Comparison of ENCODE assay signal across 1 cellular context in the genomic region with DNA sequence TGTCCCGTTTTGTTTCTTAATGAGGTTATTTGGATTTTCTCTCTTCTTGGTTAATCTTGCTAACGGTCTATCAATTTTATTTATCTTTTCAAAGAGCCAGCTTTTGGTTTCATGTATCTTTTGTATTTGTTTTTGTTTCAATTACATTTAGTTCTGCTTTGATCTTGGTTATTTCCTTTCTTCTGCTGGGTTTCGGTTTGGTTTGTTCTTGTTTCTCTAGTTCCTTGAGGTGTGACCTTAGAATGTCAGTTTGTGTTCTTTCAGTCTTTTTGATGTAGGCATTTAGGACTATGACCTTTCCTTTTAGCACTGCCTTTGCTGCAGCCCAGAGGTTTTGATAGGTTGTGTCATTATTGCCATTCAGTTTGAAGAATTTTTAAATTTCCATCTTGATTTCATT.
TF ChIP-seq lines count a peak whose summit lies in the region.

No MANE protein-coding gene starts in this region.

TF ChIP-seq in GM12878, 131 proteins besides CTCF, POLR2A, EP300 and RAD21:
- TF ChIP-seq RAD51 (IDR thresholded peaks at IDR 0.05) (peak; percentile 28; the same call in 1 of the 2 replicates), HDGF (IDR thresholded peaks at IDR 0.05) (peak; percentile 59; the same call in 1 of the 2 replicates), NBN (IDR thresholded peaks at IDR 0.05) (peak; percentile 97), ASH2L (IDR thresholded peaks at IDR 0.05; ENCODE audit: borderline replicate concordance, low read depth) (0 out of 2 replicates have a peak, but pooled peaks have one; percentile 48), BMI1 (IDR thresholded peaks at IDR 0.05; ENCODE audit: borderline replicate concordance) (0 out of 2 replicates have a peak, but pooled peaks have one; percentile 31), ATF7 (IDR thresholded peaks at IDR 0.05; ENCODE audit: low read depth) (peak; percentile 89), MTA2 (IDR thresholded peaks at IDR 0.05; ENCODE audit: low read depth) (peak; percentile 92), KLF5 (IDR thresholded peaks at IDR 0.05; ENCODE audit: partially characterized antibody) (peak; percentile 26), MEF2B (IDR thresholded peaks at IDR 0.05; ENCODE audit: partially characterized antibody, poor library complexity, severe bottlenecking) (peak; percentile 42), FOXM1 (IDR thresholded peaks at IDR 0.05; ENCODE audit: low read depth, low read length) (0 out of 2 replicates have a peak, but pooled peaks have one; percentile 20), ZNF24 (IDR thresholded peaks at IDR 0.05) (peak; percentile 93), RUNX3 (IDR thresholded peaks at IDR 0.05; ENCODE audit: low read length) (peak; percentile 57), NR2F1 (conservative IDR thresholded peaks at IDR 0.05) (peak; percentile 92), NR2C1 (IDR thresholded peaks at IDR 0.05) (peak; percentile 64; the same call in 1 of the 2 replicates), ETV6 (conservative IDR thresholded peaks at IDR 0.05 in 1 of 2, IDR thresholded peaks at IDR 0.05 in 1 of 2; ENCODE audit: borderline replicate concordance in 1 of 2, low read depth in 1 of 2) (peak in 1 of 2 experiments; percentile 59; a peak in 1 of 4 replicates), CREB1 (IDR thresholded peaks at IDR 0.05; ENCODE audit: low read depth) (peak; percentile 38; the same call in 1 of the 2 replicates), TCF7 (IDR thresholded peaks at IDR 0.05; ENCODE audit: borderline replicate concordance) (peak; percentile 90), IKZF2 (IDR thresholded peaks at IDR 0.05) (peak; percentile 83 to 89), ZNF217 (IDR thresholded peaks at IDR 0.05) (peak; percentile 82; the same call in 1 of the 2 replicates), BHLHE40 (IDR thresholded peaks at IDR 0.05; ENCODE audit: borderline replicate concordance in 1 of 2, low read depth in 2 of 2, low read length in 1 of 2) (peak in 1 of 2 experiments; percentile 41; a peak in 1 of 4 replicates)
- TF ChIP-seq, protein P1, sequence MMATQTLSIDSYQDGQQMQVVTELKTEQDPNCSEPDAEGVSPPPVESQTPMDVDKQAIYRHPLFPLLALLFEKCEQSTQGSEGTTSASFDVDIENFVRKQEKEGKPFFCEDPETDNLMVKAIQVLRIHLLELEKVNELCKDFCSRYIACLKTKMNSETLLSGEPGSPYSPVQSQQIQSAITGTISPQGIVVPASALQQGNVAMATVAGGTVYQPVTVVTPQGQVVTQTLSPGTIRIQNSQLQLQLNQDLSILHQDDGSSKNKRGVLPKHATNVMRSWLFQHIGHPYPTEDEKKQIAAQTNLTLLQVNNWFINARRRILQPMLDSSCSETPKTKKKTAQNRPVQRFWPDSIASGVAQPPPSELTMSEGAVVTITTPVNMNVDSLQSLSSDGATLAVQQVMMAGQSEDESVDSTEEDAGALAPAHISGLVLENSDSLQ (IDR thresholded peaks at IDR 0.05) = peak; percentile 80
- TF ChIP-seq, protein P2, sequence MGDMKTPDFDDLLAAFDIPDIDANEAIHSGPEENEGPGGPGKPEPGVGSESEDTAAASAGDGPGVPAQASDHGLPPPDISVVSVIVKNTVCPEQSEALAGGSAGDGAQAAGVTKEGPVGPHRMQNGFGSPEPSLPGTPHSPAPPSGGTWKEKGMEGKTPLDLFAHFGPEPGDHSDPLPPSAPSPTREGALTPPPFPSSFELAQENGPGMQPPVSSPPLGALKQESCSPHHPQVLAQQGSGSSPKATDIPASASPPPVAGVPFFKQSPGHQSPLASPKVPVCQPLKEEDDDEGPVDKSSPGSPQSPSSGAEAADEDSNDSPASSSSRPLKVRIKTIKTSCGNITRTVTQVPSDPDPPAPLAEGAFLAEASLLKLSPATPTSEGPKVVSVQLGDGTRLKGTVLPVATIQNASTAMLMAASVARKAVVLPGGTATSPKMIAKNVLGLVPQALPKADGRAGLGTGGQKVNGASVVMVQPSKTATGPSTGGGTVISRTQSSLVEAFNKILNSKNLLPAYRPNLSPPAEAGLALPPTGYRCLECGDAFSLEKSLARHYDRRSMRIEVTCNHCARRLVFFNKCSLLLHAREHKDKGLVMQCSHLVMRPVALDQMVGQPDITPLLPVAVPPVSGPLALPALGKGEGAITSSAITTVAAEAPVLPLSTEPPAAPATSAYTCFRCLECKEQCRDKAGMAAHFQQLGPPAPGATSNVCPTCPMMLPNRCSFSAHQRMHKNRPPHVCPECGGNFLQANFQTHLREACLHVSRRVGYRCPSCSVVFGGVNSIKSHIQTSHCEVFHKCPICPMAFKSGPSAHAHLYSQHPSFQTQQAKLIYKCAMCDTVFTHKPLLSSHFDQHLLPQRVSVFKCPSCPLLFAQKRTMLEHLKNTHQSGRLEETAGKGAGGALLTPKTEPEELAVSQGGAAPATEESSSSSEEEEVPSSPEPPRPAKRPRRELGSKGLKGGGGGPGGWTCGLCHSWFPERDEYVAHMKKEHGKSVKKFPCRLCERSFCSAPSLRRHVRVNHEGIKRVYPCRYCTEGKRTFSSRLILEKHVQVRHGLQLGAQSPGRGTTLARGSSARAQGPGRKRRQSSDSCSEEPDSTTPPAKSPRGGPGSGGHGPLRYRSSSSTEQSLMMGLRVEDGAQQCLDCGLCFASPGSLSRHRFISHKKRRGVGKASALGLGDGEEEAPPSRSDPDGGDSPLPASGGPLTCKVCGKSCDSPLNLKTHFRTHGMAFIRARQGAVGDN (IDR thresholded peaks at IDR 0.05) = peak; percentile 78
- TF ChIP-seq, protein P3, sequence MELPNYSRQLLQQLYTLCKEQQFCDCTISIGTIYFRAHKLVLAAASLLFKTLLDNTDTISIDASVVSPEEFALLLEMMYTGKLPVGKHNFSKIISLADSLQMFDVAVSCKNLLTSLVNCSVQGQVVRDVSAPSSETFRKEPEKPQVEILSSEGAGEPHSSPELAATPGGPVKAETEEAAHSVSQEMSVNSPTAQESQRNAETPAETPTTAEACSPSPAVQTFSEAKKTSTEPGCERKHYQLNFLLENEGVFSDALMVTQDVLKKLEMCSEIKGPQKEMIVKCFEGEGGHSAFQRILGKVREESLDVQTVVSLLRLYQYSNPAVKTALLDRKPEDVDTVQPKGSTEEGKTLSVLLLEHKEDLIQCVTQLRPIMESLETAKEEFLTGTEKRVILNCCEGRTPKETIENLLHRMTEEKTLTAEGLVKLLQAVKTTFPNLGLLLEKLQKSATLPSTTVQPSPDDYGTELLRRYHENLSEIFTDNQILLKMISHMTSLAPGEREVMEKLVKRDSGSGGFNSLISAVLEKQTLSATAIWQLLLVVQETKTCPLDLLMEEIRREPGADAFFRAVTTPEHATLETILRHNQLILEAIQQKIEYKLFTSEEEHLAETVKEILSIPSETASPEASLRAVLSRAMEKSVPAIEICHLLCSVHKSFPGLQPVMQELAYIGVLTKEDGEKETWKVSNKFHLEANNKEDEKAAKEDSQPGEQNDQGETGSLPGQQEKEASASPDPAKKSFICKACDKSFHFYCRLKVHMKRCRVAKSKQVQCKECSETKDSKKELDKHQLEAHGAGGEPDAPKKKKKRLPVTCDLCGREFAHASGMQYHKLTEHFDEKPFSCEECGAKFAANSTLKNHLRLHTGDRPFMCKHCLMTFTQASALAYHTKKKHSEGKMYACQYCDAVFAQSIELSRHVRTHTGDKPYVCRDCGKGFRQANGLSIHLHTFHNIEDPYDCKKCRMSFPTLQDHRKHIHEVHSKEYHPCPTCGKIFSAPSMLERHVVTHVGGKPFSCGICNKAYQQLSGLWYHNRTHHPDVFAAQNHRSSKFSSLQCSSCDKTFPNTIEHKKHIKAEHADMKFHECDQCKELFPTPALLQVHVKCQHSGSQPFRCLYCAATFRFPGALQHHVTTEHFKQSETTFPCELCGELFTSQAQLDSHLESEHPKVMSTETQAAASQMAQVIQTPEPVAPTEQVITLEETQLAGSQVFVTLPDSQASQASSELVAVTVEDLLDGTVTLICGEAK (IDR thresholded peaks at IDR 0.05; ENCODE audit: borderline replicate concordance) = 0 out of 2 replicates have a peak, but pooled peaks have one; percentile 15
- TF ChIP-seq, protein P4, sequence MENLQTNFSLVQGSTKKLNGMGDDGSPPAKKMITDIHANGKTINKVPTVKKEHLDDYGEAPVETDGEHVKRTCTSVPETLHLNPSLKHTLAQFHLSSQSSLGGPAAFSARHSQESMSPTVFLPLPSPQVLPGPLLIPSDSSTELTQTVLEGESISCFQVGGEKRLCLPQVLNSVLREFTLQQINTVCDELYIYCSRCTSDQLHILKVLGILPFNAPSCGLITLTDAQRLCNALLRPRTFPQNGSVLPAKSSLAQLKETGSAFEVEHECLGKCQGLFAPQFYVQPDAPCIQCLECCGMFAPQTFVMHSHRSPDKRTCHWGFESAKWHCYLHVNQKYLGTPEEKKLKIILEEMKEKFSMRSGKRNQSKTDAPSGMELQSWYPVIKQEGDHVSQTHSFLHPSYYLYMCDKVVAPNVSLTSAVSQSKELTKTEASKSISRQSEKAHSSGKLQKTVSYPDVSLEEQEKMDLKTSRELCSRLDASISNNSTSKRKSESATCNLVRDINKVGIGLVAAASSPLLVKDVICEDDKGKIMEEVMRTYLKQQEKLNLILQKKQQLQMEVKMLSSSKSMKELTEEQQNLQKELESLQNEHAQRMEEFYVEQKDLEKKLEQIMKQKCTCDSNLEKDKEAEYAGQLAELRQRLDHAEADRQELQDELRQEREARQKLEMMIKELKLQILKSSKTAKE (IDR thresholded peaks at IDR 0.05; ENCODE audit: low read depth, poor library complexity, severe bottlenecking) = peak; percentile 85
- TF ChIP-seq, protein P5, sequence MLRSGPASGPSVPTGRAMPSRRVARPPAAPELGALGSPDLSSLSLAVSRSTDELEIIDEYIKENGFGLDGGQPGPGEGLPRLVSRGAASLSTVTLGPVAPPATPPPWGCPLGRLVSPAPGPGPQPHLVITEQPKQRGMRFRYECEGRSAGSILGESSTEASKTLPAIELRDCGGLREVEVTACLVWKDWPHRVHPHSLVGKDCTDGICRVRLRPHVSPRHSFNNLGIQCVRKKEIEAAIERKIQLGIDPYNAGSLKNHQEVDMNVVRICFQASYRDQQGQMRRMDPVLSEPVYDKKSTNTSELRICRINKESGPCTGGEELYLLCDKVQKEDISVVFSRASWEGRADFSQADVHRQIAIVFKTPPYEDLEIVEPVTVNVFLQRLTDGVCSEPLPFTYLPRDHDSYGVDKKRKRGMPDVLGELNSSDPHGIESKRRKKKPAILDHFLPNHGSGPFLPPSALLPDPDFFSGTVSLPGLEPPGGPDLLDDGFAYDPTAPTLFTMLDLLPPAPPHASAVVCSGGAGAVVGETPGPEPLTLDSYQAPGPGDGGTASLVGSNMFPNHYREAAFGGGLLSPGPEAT (IDR thresholded peaks at IDR 0.05; ENCODE audit: low read depth) = peak; percentile 82
